In genomic region chrX:70504772-70505450, GRCh38 we compare ENCODE assay signal across 15 cellular contexts.
A peak's percentile ranks its signal among the peaks of the same experiment; 100 is the strongest.
DNase-seq lines count a peak whose midpoint lies in the region; ATAC-seq lines count a peak whose summit lies in the region.
"Had no signal": no experiment of that assay in that cellular context is flagged by ENCODE, and none has a peak within 500 bp of the region (broad histone marks: within the 10 kb centered on the region; RNA-seq: fewer than 3 reads in every experiment).

No MANE protein-coding gene starts in this region.

- ATAC-seq in HG02852 (IDR thresholded peaks at IDR 0.05; ENCODE audit: unreplicated experiment) (peak; percentile 41), HG02798 (IDR thresholded peaks at IDR 0.05; ENCODE audit: poor library complexity, unreplicated experiment) (no peak)
- peak; percentile 71 to 93 for ATAC-seq in activated naive CD4-positive, alpha-beta T cell treated with anti-CD3 and anti-CD28 coated beads, Interleukin-2, amount 50 U/mL, for 72 hours
- ATAC-seq: heart left ventricle had no signal

- peak; percentile 37 for DNase-seq in activated CD4-positive, alpha-beta T cell treated with anti-CD3 and anti-CD28 coated beads for 48 hours
- no peak for DNase-seq in activated CD4-positive, alpha-beta T cell treated with anti-CD3 and anti-CD28 coated beads for 4 hours
- no peak for DNase-seq in activated naive CD4-positive, alpha-beta T cell treated with anti-CD3 and anti-CD28 coated beads, Interleukin-2, amount 50 U/mL, for 72 hours (ENCODE audit: low spot score in 2 of 2)
- peak; percentile 23 for DNase-seq in stimulated activated CD4-positive, alpha-beta T cell treated with anti-CD3 and anti-CD28 coated beads, Interleukin-4, amount 100 ng/mL, for 24 hours
- DNase-seq in DMS114 treated with DMSO at 0.1 percent for 48 hours (lab: John Stamatoyannopoulos, UW; ENCODE audit: unreplicated experiment), result no peak
- no peak for DNase-seq in C1 segment of cervical spinal cord (lab: John Stamatoyannopoulos, UW)
- DNase-seq: heart left ventricle; NCI-H1092 treated with DMSO at 0.1 percent for 48 hours; NCI-H2171; NK-92 treated with Interleukin-12 subunit alpha and Interleukin-12 subunit beta, amount 100 ng/mL, for 24 hours; nucleus accumbens; SHP77 treated with DMSO at 0.1 percent for 48 hours; sigmoid colon had no signal

- H3K9me3 Mint-ChIP-seq in activated naive CD4-positive, alpha-beta T cell treated with anti-CD3 and anti-CD28 coated beads, Interleukin-2, amount 50 U/mL, for 72 hours, result peaks cover 5 to 9% of the 10 kb centered on the region in 2 donors

- H3K36me3 Mint-ChIP-seq in activated naive CD4-positive, alpha-beta T cell treated with anti-CD3 and anti-CD28 coated beads, Interleukin-2, amount 50 U/mL, for 72 hours, result peaks cover 0 to 8% of the 10 kb centered on the region in 2 donors

- peak overlapping the region; percentile 40 to 58 for H3K27ac Mint-ChIP-seq in activated naive CD4-positive, alpha-beta T cell treated with anti-CD3 and anti-CD28 coated beads, Interleukin-2, amount 50 U/mL, for 72 hours

Comparison
In these comparisons a context has a peak if more than half of its experiments do, and no peak if none do; other contexts are left out.
1. DNase-seq: peak in activated CD4-positive, alpha-beta T cell treated with anti-CD3 and anti-CD28 coated beads for 48 hours (single experiment) and stimulated activated CD4-positive, alpha-beta T cell treated with anti-CD3 and anti-CD28 coated beads, Interleukin-4, amount 100 ng/mL, for 24 hours (single experiment); none in activated CD4-positive, alpha-beta T cell treated with anti-CD3 and anti-CD28 coated beads for 4 hours (0 of 2), activated naive CD4-positive, alpha-beta T cell treated with anti-CD3 and anti-CD28 coated beads, Interleukin-2, amount 50 U/mL, for 72 hours (0 of 2), DMS114 treated with DMSO at 0.1 percent for 48 hours (single experiment) and C1 segment of cervical spinal cord (0 of 14).